ENCODE assay signal across 18 cellular contexts in genomic region chr10:118483496-118483895, GRCh38.
A peak's percentile ranks its signal among the peaks of the same experiment; 100 is the strongest.
DNase-seq lines count a peak whose midpoint lies in the region; ATAC-seq and TF ChIP-seq lines count a peak whose summit lies in the region.
"Had no signal": no experiment of that assay in that cellular context is flagged by ENCODE, and none has a peak within 500 bp of the region (broad histone marks: within the 10 kb centered on the region; RNA-seq: fewer than 3 reads in every experiment).

No MANE protein-coding gene starts in this region.

- DNase-seq in GM12864 (ENCODE audit: low read depth), result no peak
- no peak for DNase-seq in HEK293T (ENCODE audit: extremely low spot score)
- peak; percentile 21 for DNase-seq in WTC11 (ENCODE audit: low spot score)
- DNase-seq in naive thymus-derived CD4-positive, alpha-beta T cell, result no peak
- DNase-seq in activated CD4-positive, alpha-beta T cell treated with anti-CD3 and anti-CD28 coated beads for 4 hours, result no peak
- no peak for DNase-seq in stimulated activated CD4-positive, alpha-beta T cell treated with anti-CD3 and anti-CD28 coated beads, Interleukin-12 subunit alpha, Interleukin-12 subunit beta, amount 100 ng/mL, for 4 hours
- DNase-seq in heart left ventricle, result no peak
- DNase-seq: AML-193, DMS79 treated with DMSO at 0.1 percent for 48 hours, GDM1, MM.1S, NCI-H1092 treated with DMSO at 0.1 percent for 48 hours, NCI-H1694, NCI-H2081 treated with DMSO at 0.1 percent for 48 hours, NCI-H446 treated with DMSO at 0.1 percent for 48 hours, NCI-H748 treated with DMSO at 0.1 percent for 48 hours, PC-9, T-helper 1 cell had no signal

- no peak overlapping the region for H3K27ac Mint-ChIP-seq in WTC11
- H3K27ac Mint-ChIP-seq in naive thymus-derived CD4-positive, alpha-beta T cell, result no peak overlapping the region

- intact Hi-C loops in naive thymus-derived CD4-positive, alpha-beta T cell (cut with micrococcal nuclease), result no loop called here
- intact Hi-C loops in heart left ventricle (cut with DNase I), result no loop called here

- no peak overlapping the region for H3K27ac ChIP-seq in naive thymus-derived CD4-positive, alpha-beta T cell (ENCODE audit: low read depth, low read length)
- no peak overlapping the region for H3K27ac ChIP-seq in heart left ventricle
- H3K27ac ChIP-seq: PC-9 had no signal

- H3K27me3 Mint-ChIP-seq in WTC11 (ENCODE audit: low read depth), result no peaks in the 10 kb centered on the region
- peaks cover 4 to 27% (median 18%) of the 10 kb centered on the region in 5 donors for H3K27me3 Mint-ChIP-seq in naive thymus-derived CD4-positive, alpha-beta T cell

- no peaks in the 10 kb centered on the region for H3K9me3 ChIP-seq in naive thymus-derived CD4-positive, alpha-beta T cell (ENCODE audit: control insufficient read depth in 2 of 3, low read length in 3 of 3)
- peaks cover 0 to 3% (median 0%) of the 10 kb centered on the region in 12 donors for H3K9me3 ChIP-seq in heart left ventricle

- POLR2A ChIA-PET in HEK293T (lab: Yijun Ruan, JAX) (no interaction called here), WTC11 (lab: Charles Lee) (no interaction called here)
- POLR2A ChIA-PET in naive thymus-derived CD4-positive, alpha-beta T cell (lab: Charles Lee), result no interaction called here

- TF ChIP-seq CTCF in GM12864 (IDR thresholded peaks at IDR 0.05; ENCODE audit: low read depth, low read length, missing control alignments), result peak; percentile 17
- TF ChIP-seq CTCF in WTC11 (IDR thresholded peaks at IDR 0.05), result no peak
- no peak for TF ChIP-seq CTCF in heart left ventricle (IDR thresholded peaks at IDR 0.05)

- peaks cover 2% of the 10 kb centered on the region for H3K36me3 Mint-ChIP-seq in WTC11
- H3K36me3 Mint-ChIP-seq in naive thymus-derived CD4-positive, alpha-beta T cell, result no peaks in the 10 kb centered on the region

- no peak overlapping the region for H3K4me3 Mint-ChIP-seq in WTC11
- H3K4me3 Mint-ChIP-seq in naive thymus-derived CD4-positive, alpha-beta T cell, result no peak overlapping the region

- 75 to 89% (median 80%) methylated on average over 6 of the region's 6 CpGs for WGBS in heart left ventricle, 4 donors

- H3K36me3 ChIP-seq in naive thymus-derived CD4-positive, alpha-beta T cell (ENCODE audit: control insufficient read depth in 2 of 3, insufficient read depth in 3 of 3, low read length in 3 of 3), result no peaks in the 10 kb centered on the region
- no peaks in the 10 kb centered on the region for H3K36me3 ChIP-seq in heart left ventricle

- no peak overlapping the region for H3K4me3 ChIP-seq in GM12864 (ENCODE audit: low read depth, low read length)
- H3K4me3 ChIP-seq in naive thymus-derived CD4-positive, alpha-beta T cell (ENCODE audit: low read length), result no peak overlapping the region
- no peak overlapping the region for H3K4me3 ChIP-seq in heart left ventricle
- H3K4me3 ChIP-seq: PC-9 had no signal

- no peaks in the 10 kb centered on the region for H3K4me1 ChIP-seq in naive thymus-derived CD4-positive, alpha-beta T cell (ENCODE audit: control insufficient read depth in 2 of 2, insufficient read depth in 2 of 2, low read length in 2 of 2)
- no peaks in the 10 kb centered on the region for H3K4me1 ChIP-seq in heart left ventricle

- ATAC-seq in WTC11 (peak; percentile 65; the same call in 1 of the 2 replicates), heart left ventricle (no peak)
- no peak for ATAC-seq in naive thymus-derived CD4-positive, alpha-beta T cell

- no peaks in the 10 kb centered on the region for H3K4me1 Mint-ChIP-seq in WTC11
- no peaks in the 10 kb centered on the region for H3K4me1 Mint-ChIP-seq in naive thymus-derived CD4-positive, alpha-beta T cell

- H3K9me3 Mint-ChIP-seq in WTC11, result peaks cover 21% of the 10 kb centered on the region
- peaks cover 0 to 5% (median 0%) of the 10 kb centered on the region in 11 donors for H3K9me3 Mint-ChIP-seq in naive thymus-derived CD4-positive, alpha-beta T cell

- H3K27me3 ChIP-seq in naive thymus-derived CD4-positive, alpha-beta T cell (ENCODE audit: control insufficient read depth in 2 of 2, insufficient read depth in 2 of 2, low read length in 2 of 2), result no peaks in the 10 kb centered on the region
- no peaks in the 10 kb centered on the region for H3K27me3 ChIP-seq in heart left ventricle

- no peak for TF ChIP-seq POLR2A in heart left ventricle (IDR thresholded peaks at IDR 0.05)

- CTCF ChIA-PET in HEK293T (lab: Yijun Ruan, JAX) (no interaction called here), WTC11 (lab: Charles Lee) (no interaction called here)
- CTCF ChIA-PET in naive thymus-derived CD4-positive, alpha-beta T cell (lab: Charles Lee), result no interaction called here

TF ChIP-seq in HEK293T, 16 proteins besides CTCF, POLR2A, EP300 and RAD21:
- TF ChIP-seq L3MBTL2 (conservative IDR thresholded peaks at IDR 0.05) (peak; percentile 33; the same call in 1 of the 2 replicates), FOXA1 (IDR thresholded peaks at IDR 0.05) (no peak)
TF ChIP-seq in HEK293T: peak in this region for 1.

TF ChIP-seq in WTC11, 78 proteins besides CTCF, POLR2A, EP300 and RAD21:
- no peak for TF ChIP-seq FOXK1 (CRISPR knock-in tag; IDR thresholded peaks at IDR 0.05)
- no peak for TF ChIP-seq FOXP1 (CRISPR knock-in tag; IDR thresholded peaks at IDR 0.05; ENCODE audit: borderline replicate concordance)
- TF ChIP-seq ZNF532 (CRISPR knock-in tag; IDR thresholded peaks at IDR 0.05; ENCODE audit: borderline replicate concordance), result no peak
- no peak for TF ChIP-seq ZBTB43 (CRISPR knock-in tag; IDR thresholded peaks at IDR 0.05)
- TF ChIP-seq ATF2 (CRISPR knock-in tag; IDR thresholded peaks at IDR 0.05; ENCODE audit: borderline replicate concordance, low read depth), result no peak
- TF ChIP-seq ZSCAN18 (CRISPR knock-in tag; IDR thresholded peaks at IDR 0.05), result no peak
- no peak for TF ChIP-seq ZNF263 (CRISPR knock-in tag; IDR thresholded peaks at IDR 0.05; ENCODE audit: low read depth)
- TF ChIP-seq ESRRA (CRISPR knock-in tag; IDR thresholded peaks at IDR 0.05; ENCODE audit: borderline replicate concordance), result no peak
- no peak for TF ChIP-seq NFYB (CRISPR knock-in tag; conservative IDR thresholded peaks at IDR 0.05; ENCODE audit: low read depth)
